ENCODE assay signal across 8 cellular contexts in the genomic region with DNA sequence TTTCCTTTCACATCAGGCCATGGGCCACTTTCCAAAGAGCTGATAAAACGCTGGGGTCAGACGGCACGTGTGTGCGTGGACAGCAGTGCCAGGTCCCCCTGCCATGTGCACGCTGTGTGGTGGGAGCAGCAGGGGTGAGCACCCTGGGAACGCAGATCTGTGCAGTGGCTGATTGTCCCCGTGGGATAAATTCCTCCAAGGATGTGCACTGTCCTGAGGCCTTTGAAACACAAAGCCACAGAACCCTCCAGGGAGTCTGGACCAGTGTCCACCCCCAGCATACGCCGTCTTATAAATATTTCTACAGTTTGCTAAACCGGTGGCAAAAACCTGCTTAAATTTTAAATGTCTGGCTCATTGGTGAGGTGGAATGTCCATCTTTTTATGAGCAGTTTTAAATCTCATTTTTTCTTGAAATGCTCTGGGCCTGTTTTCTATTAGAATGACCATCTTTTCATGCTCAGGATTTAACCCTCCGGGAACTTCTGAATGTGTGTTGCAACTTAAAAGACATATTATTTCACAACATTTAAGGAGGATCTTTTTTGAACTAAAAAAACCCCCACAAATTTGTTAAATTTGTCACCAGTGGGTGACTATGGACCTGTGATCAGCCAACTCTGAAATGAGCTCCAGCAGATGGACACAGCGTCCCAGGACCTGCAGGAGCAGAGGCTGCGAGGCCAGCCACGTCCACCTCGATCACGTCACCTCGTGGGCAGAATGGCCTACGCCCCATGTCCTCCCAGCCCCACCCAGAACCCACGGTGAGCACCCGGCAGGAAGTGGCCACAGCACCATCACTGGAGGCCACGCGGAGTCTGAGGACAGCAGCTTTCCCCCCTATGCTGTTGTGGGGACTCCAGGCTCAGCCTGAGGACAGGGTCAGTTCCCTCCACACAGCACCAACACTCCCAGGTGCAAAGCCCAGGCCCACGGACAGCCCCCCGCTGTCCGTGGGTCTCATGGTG.
DNase-seq lines count a peak whose midpoint lies in the region; ATAC-seq, FAIRE-seq and TF ChIP-seq lines count a peak whose summit lies in the region.

No MANE protein-coding gene starts in this region.

- intact Hi-C loops in CD14-positive monocyte (cut with micrococcal nuclease) (loop anchor here in 1 of 2 donors (2.0 to 10.0 kb wide), 2 partner anchors 47 to 569 kb away; partner anchors contain the start of gene DCUN1D2), HepG2 (cut with micrococcal nuclease; ENCODE audit: unreplicated experiment) (no loop called here)

- H3K9ac ChIP-seq in HepG2 (ENCODE audit: insufficient read depth, low read depth, low read length) = no peak overlapping the region
- peak overlapping the region; percentile 55 to 93 (median 82) for H3K9ac ChIP-seq in subcutaneous abdominal adipose tissue (ENCODE audit: low read length in 5 of 5)

- H3K79me2 ChIP-seq in HepG2 (ENCODE audit: insufficient read depth, low read length) = no peaks in the 10 kb centered on the region

- H3K27me3 ChIP-seq in HepG2 (ENCODE audit: control insufficient read depth in 1 of 2, insufficient read depth in 2 of 2, low read length in 2 of 2) (peaks cover 11 to 52% of the 10 kb centered on the region in 2 experiments), subcutaneous abdominal adipose tissue (ENCODE audit: control insufficient read depth in 5 of 5, insufficient read depth in 4 of 5, low read length in 5 of 5) (no peaks in the 10 kb centered on the region)

- peak overlapping the region; percentile 54 for H2AFZ ChIP-seq in HepG2 (ENCODE audit: low read length)

- no peak for TF ChIP-seq RAD21 in HepG2 (CRISPR knock-in tag; IDR thresholded peaks at IDR 0.05)

- no peak for TF ChIP-seq EP300 in HepG2 (IDR thresholded peaks at IDR 0.05; ENCODE audit: low read depth in 2 of 2, low read length in 2 of 2)
- TF ChIP-seq EP300 in HepG2 (CRISPR knock-in tag; IDR thresholded peaks at IDR 0.05; ENCODE audit: borderline replicate concordance) = no peak

- no peaks in the 10 kb centered on the region for H3K36me3 ChIP-seq in HepG2 (replicated peaks in 1 of 2; ENCODE audit: control insufficient read depth in 1 of 2, insufficient read depth in 2 of 2, low read length in 2 of 2)
- peaks cover 0 to 5% (median 0%) of the 10 kb centered on the region in 5 donors for H3K36me3 ChIP-seq in subcutaneous abdominal adipose tissue (ENCODE audit: control insufficient read depth in 5 of 5, insufficient read depth in 5 of 5, low read length in 5 of 5)

- TF ChIP-seq POLR2A in HepG2 (IDR thresholded peaks at IDR 0.05; ENCODE audit: insufficient read depth in 1 of 2, low read depth in 2 of 2, low read length in 2 of 2) = no peak

- no peak overlapping the region for H3K27ac ChIP-seq in HepG2 (ENCODE audit: extremely low read length, insufficient read depth, low read length)
- H3K27ac ChIP-seq in subcutaneous abdominal adipose tissue (ENCODE audit: low read depth, low read length) = peak overlapping the region; percentile 99

- H3K4me1 Mint-ChIP-seq in CD14-positive monocyte (peaks cover 80% of the 10 kb centered on the region), brain (peaks cover 60% of the 10 kb centered on the region)

- peaks cover 0 to 3% (median 0%) of the 10 kb centered on the region in 3 donors for H3K27me3 Mint-ChIP-seq in CD14-positive monocyte (ENCODE audit: low read depth in 3 of 3)
- no peaks in the 10 kb centered on the region for H3K27me3 Mint-ChIP-seq in brain

- WGBS in HepG2 (ENCODE audit: low lambda C conversion rate) = 63% methylated on average over 12 of the region's 25 CpGs

- peak overlapping the region in 1 of 3 experiments; percentile 46; a peak in 2 of 6 replicates for H3K4me3 ChIP-seq in HepG2 (replicated peaks in 1 of 3; ENCODE audit: insufficient read depth in 1 of 3, low read depth in 2 of 3, low read length in 3 of 3)
- H3K4me3 ChIP-seq in subcutaneous abdominal adipose tissue (ENCODE audit: low read depth in 1 of 5, low read length in 5 of 5) = peak overlapping the region; percentile 47 to 65 (median 52)

- peak overlapping the region; percentile 53 for H3K4me2 ChIP-seq in HepG2 (ENCODE audit: low read depth, low read length)

- H3K9me3 Mint-ChIP-seq in CD14-positive monocyte (peaks cover 0 to 3% (median 0%) of the 10 kb centered on the region in 7 donors), brain (peaks cover 0 to 3% (median 0%) of the 10 kb centered on the region in 5 experiments)

- TF ChIP-seq CTCF in CD14-positive monocyte (IDR thresholded peaks at IDR 0.05) (no peak), brain (conservative IDR thresholded peaks at IDR 0.05) (no peak), HepG2 (CRISPR knock-in tag; IDR thresholded peaks at IDR 0.05) (no peak)

- H3K9me3 ChIP-seq in HepG2 (ENCODE audit: low read length) = no peaks in the 10 kb centered on the region
- no peaks in the 10 kb centered on the region for H3K9me3 ChIP-seq in subcutaneous abdominal adipose tissue (ENCODE audit: control insufficient read depth in 5 of 5, low read length in 5 of 5)

- peak; percentile 9; the same call in 2 of the 3 replicates for ATAC-seq in HepG2
- no peak for ATAC-seq in HG02938 (IDR thresholded peaks at IDR 0.05; ENCODE audit: unreplicated experiment)

- no peak for FAIRE-seq in HepG2 (lab: Jason Lieb, UNC)

- H4K20me1 ChIP-seq in HepG2 (ENCODE audit: insufficient read depth, low read length) = no peaks in the 10 kb centered on the region

- CTCF ChIA-PET in HepG2 (lab: Yijun Ruan, JAX; ENCODE audit: low intra/inter-chr PET ratio, low total read pairs) = no interaction called here

- H3K4me1 ChIP-seq in HepG2 (ENCODE audit: insufficient read depth, low read length) (peaks cover 18% of the 10 kb centered on the region), subcutaneous abdominal adipose tissue (ENCODE audit: control insufficient read depth in 5 of 5, insufficient read depth in 5 of 5, low read length in 5 of 5) (peaks cover 23 to 83% (median 69%) of the 10 kb centered on the region in 5 donors)

- peak overlapping the region; percentile 98 to 100 (median 99) for H3K27ac Mint-ChIP-seq in CD14-positive monocyte
- H3K27ac Mint-ChIP-seq in brain = peak overlapping the region; percentile 90 to 99 (median 99)

- BruUV-seq in HepG2 (replicated peaks; lab: Mats Ljungman, UMichigan) = no TSS peak

- POLR2A ChIA-PET in HepG2 (lab: Yijun Ruan, JAX) = no interaction called here

- DNase-seq in CD14-positive monocyte (ENCODE audit: low spot score) = peak; percentile 85
- DNase-seq in LoVo (ENCODE audit: low spot score) = peak; percentile 48
- DNase-seq in HepG2 (ENCODE audit: low spot score) = no peak
- no peak for DNase-seq in UCSD-AML1 (lab: John Stamatoyannopoulos, UW; ENCODE audit: unreplicated experiment)
- DNase-seq in NCI-H2227 treated with DMSO at 0.1 percent for 48 hours (lab: John Stamatoyannopoulos, UW) = no peak

- H3K36me3 Mint-ChIP-seq in CD14-positive monocyte = peaks cover 12 to 30% of the 10 kb centered on the region in 2 donors
- H3K36me3 Mint-ChIP-seq in brain = peaks cover 6% of the 10 kb centered on the region

- peak overlapping the region; percentile 79 to 89 for H3K4me3 Mint-ChIP-seq in CD14-positive monocyte
- peak overlapping the region; percentile 69 to 81 (median 75) for H3K4me3 Mint-ChIP-seq in brain

- in situ Hi-C loops in HepG2 (cut with HindIII; ENCODE audit: extremely low pct_ligation_motif_present, low pct_unique_long_range_greater_than_20kb) = no loop called here

TF ChIP-seq in HepG2, 621 proteins besides CTCF, POLR2A, EP300 and RAD21 (continues in another document):
- TF ChIP-seq ONECUT2 (CRISPR knock-in tag; IDR thresholded peaks at IDR 0.05) (no peak), NFIB (CRISPR knock-in tag; IDR thresholded peaks at IDR 0.05; ENCODE audit: borderline replicate concordance) (no peak), HOXA7 (CRISPR knock-in tag; IDR thresholded peaks at IDR 0.05) (no peak)
- TF ChIP-seq, protein P1, sequence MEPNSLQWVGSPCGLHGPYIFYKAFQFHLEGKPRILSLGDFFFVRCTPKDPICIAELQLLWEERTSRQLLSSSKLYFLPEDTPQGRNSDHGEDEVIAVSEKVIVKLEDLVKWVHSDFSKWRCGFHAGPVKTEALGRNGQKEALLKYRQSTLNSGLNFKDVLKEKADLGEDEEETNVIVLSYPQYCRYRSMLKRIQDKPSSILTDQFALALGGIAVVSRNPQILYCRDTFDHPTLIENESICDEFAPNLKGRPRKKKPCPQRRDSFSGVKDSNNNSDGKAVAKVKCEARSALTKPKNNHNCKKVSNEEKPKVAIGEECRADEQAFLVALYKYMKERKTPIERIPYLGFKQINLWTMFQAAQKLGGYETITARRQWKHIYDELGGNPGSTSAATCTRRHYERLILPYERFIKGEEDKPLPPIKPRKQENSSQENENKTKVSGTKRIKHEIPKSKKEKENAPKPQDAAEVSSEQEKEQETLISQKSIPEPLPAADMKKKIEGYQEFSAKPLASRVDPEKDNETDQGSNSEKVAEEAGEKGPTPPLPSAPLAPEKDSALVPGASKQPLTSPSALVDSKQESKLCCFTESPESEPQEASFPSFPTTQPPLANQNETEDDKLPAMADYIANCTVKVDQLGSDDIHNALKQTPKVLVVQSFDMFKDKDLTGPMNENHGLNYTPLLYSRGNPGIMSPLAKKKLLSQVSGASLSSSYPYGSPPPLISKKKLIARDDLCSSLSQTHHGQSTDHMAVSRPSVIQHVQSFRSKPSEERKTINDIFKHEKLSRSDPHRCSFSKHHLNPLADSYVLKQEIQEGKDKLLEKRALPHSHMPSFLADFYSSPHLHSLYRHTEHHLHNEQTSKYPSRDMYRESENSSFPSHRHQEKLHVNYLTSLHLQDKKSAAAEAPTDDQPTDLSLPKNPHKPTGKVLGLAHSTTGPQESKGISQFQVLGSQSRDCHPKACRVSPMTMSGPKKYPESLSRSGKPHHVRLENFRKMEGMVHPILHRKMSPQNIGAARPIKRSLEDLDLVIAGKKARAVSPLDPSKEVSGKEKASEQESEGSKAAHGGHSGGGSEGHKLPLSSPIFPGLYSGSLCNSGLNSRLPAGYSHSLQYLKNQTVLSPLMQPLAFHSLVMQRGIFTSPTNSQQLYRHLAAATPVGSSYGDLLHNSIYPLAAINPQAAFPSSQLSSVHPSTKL (CRISPR knock-in tag; IDR thresholded peaks at IDR 0.05) = no peak
- TF ChIP-seq, protein P2, sequence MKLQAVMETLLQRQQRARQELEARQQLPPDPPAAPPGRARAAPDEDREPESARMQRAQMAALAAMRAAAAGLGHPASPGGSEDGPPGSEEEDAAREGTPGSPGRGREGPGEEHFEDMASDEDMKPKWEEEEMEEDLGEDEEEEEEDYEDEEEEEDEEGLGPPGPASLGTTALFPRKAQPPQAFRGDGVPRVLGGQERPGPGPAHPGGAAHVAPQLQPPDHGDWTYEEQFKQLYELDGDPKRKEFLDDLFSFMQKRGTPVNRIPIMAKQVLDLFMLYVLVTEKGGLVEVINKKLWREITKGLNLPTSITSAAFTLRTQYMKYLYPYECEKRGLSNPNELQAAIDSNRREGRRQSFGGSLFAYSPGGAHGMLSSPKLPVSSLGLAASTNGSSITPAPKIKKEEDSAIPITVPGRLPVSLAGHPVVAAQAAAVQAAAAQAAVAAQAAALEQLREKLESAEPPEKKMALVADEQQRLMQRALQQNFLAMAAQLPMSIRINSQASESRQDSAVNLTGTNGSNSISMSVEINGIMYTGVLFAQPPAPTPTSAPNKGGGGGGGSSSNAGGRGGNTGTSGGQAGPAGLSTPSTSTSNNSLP (IDR thresholded peaks at IDR 0.05; ENCODE audit: low read depth, low read length) = no peak

Comparison
In these comparisons a context has a peak if more than half of its experiments do, and no peak if none do; other contexts are left out.
1. DNase-seq: peak in CD14-positive monocyte (single experiment) and LoVo (single experiment); none in HepG2 (single experiment), UCSD-AML1 (single experiment) and NCI-H2227 treated with DMSO at 0.1 percent for 48 hours (single experiment).